ENCODE assay signal across 8 cellular contexts in genomic region chr11:60840711-60841430, GRCh38. TPM values are rescaled to one million over a fixed set of nuclear protein-coding genes. Genes with fewer than 3 reads are reported as not detected.
A peak's percentile ranks its signal among the peaks of the same experiment; 100 is the strongest.
DNase-seq lines count a peak whose midpoint lies in the region; ATAC-seq, FAIRE-seq and TF ChIP-seq lines count a peak whose summit lies in the region.

No MANE protein-coding gene starts in this region.

- H3K79me2 ChIP-seq in astrocyte (ENCODE audit: insufficient read depth, low read length), result peaks cover 39% of the 10 kb centered on the region

- H3K9ac ChIP-seq in astrocyte (ENCODE audit: low read length) (peak overlapping the region; percentile 28), kidney (ENCODE audit: low read length in 2 of 2) (no peak overlapping the region)

- H3K27ac Mint-ChIP-seq in T-helper 2 cell treated with Interferon-gamma antibody and Interleukin-4, amounts not matched to agents 5 μg/mL and 100 μg/mL, for 36 hours, result peak overlapping the region; percentile 83
- H3K27ac Mint-ChIP-seq in astrocyte (ENCODE audit: unreplicated experiment), result peak overlapping the region; percentile 79

- no peaks in the 10 kb centered on the region for H3K27me3 Mint-ChIP-seq in T-helper 2 cell treated with Interferon-gamma antibody and Interleukin-4, amounts not matched to agents 5 μg/mL and 100 μg/mL, for 36 hours (ENCODE audit: low read depth)
- H3K27me3 Mint-ChIP-seq in astrocyte (ENCODE audit: low read depth, unreplicated experiment), result peaks cover 11% of the 10 kb centered on the region

- H3K36me3 Mint-ChIP-seq in T-helper 2 cell treated with Interferon-gamma antibody and Interleukin-4, amounts not matched to agents 5 μg/mL and 100 μg/mL, for 36 hours (ENCODE audit: low read depth), result peaks cover 21% of the 10 kb centered on the region
- H3K36me3 Mint-ChIP-seq in astrocyte (ENCODE audit: low read depth, unreplicated experiment), result peaks cover 1% of the 10 kb centered on the region

- peak overlapping the region; percentile 52 for H3K27ac ChIP-seq in astrocyte (ENCODE audit: low read depth, low read length)
- H3K27ac ChIP-seq in kidney (ENCODE audit: low read depth in 2 of 2, low read length in 2 of 2), result peak overlapping the region in 1 of 2 donors; percentile 51
- H3K27ac ChIP-seq in tibial artery, result peak overlapping the region; percentile 72 to 76

- intact Hi-C loops in kidney (cut with DNase I) (no loop called here), tibial artery (cut with DNase I; ENCODE audit: low total_unique reads) (no loop called here)

- ATAC-seq in HG02759 (IDR thresholded peaks at IDR 0.05; ENCODE audit: unreplicated experiment), result no peak

- peak overlapping the region; percentile 78 for H3K4me3 ChIP-seq in astrocyte (ENCODE audit: insufficient read depth, low read depth, low read length)
- H3K4me3 ChIP-seq in kidney (ENCODE audit: low read length in 2 of 2), result peak overlapping the region; percentile 59 to 92
- H3K4me3 ChIP-seq in tibial artery, result peak overlapping the region in 1 of 2 donors; percentile 72

- no peaks in the 10 kb centered on the region for H3K9me3 ChIP-seq in astrocyte (ENCODE audit: insufficient read depth, low read depth, low read length)
- no peaks in the 10 kb centered on the region for H3K9me3 ChIP-seq in kidney (ENCODE audit: control insufficient read depth in 1 of 2, low read length in 2 of 2)
- no peaks in the 10 kb centered on the region for H3K9me3 ChIP-seq in tibial artery

- FAIRE-seq in astrocyte (lab: Jason Lieb, UNC) (no peak), kidney (lab: Jason Lieb, UNC) (no peak)

- H3K4me3 Mint-ChIP-seq in T-helper 2 cell treated with Interferon-gamma antibody and Interleukin-4, amounts not matched to agents 5 μg/mL and 100 μg/mL, for 36 hours, result peak overlapping the region; percentile 55
- H3K4me3 Mint-ChIP-seq in astrocyte (ENCODE audit: unreplicated experiment), result peak overlapping the region; percentile 93

- no peak for TF ChIP-seq CTCF in astrocyte (IDR thresholded peaks at IDR 0.05; ENCODE audit: insufficient read depth, low read depth, low read length)
- no peak for TF ChIP-seq CTCF in kidney (IDR thresholded peaks at IDR 0.05; ENCODE audit: borderline replicate concordance, extremely low read depth, insufficient read depth)
- TF ChIP-seq CTCF in tibial artery (IDR thresholded peaks at IDR 0.05), result no peak

- DNase-seq in T-helper 2 cell treated with Interferon-gamma antibody and Interleukin-4, amounts not matched to agents 5 μg/mL and 100 μg/mL, for 36 hours (ENCODE audit: low spot score), result no peak
- DNase-seq in T-helper 2 cell (no peak), astrocyte (ENCODE audit: low read depth) (peak; percentile 94), kidney (no peak), tibial artery (peak in 1 of 2 donors; percentile 46), NCI-H1092 (lab: John Stamatoyannopoulos, UW) (no peak), HuH-7.5 (ENCODE audit: low spot score) (no peak)

- peaks cover 36% of the 10 kb centered on the region for H3K4me1 ChIP-seq in astrocyte (ENCODE audit: insufficient read depth, low read length)
- peaks cover 15 to 30% of the 10 kb centered on the region in 2 donors for H3K4me1 ChIP-seq in kidney (ENCODE audit: control insufficient read depth in 1 of 2, insufficient read depth in 1 of 2, low read depth in 1 of 2, low read length in 2 of 2)
- peaks cover 0 to 39% (median 34%) of the 10 kb centered on the region in 4 donors for H3K4me1 ChIP-seq in tibial artery

- H3K36me3 ChIP-seq in astrocyte (ENCODE audit: insufficient read depth, low read length) (no peaks in the 10 kb centered on the region), kidney (ENCODE audit: control insufficient read depth in 1 of 2, insufficient read depth in 2 of 2, low read length in 2 of 2) (no peaks in the 10 kb centered on the region), tibial artery (peaks cover 0 to 11% (median 0%) of the 10 kb centered on the region in 3 donors)

- H4K20me1 ChIP-seq in astrocyte (ENCODE audit: insufficient read depth, low read length), result peaks cover 28% of the 10 kb centered on the region

- H3K27me3 ChIP-seq in astrocyte (ENCODE audit: insufficient read depth, low read length) (peaks cover 18% of the 10 kb centered on the region), tibial artery (no peaks in the 10 kb centered on the region)

- no peak overlapping the region for H2AFZ ChIP-seq in astrocyte (ENCODE audit: low read depth, low read length)

- peak overlapping the region; percentile 97 for H3K4me2 ChIP-seq in astrocyte (ENCODE audit: low read length)

- peaks cover 53% of the 10 kb centered on the region for H3K4me1 Mint-ChIP-seq in T-helper 2 cell treated with Interferon-gamma antibody and Interleukin-4, amounts not matched to agents 5 μg/mL and 100 μg/mL, for 36 hours (ENCODE audit: low read depth)
- H3K4me1 Mint-ChIP-seq in astrocyte (ENCODE audit: low read depth, unreplicated experiment), result peaks cover 37% of the 10 kb centered on the region

- no peaks in the 10 kb centered on the region for H3K9me3 Mint-ChIP-seq in T-helper 2 cell treated with Interferon-gamma antibody and Interleukin-4, amounts not matched to agents 5 μg/mL and 100 μg/mL, for 36 hours
- H3K9me3 Mint-ChIP-seq in astrocyte (ENCODE audit: unreplicated experiment), result no peaks in the 10 kb centered on the region

RNA-seq across cellular contexts. Expression of gene CCDC86, which starts 1.0 kb away (rescaled TPM):
- total RNA-seq in astrocyte (42.3 and 51.4 TPM in 2 replicates), kidney (18.9 TPM)
- 15.9 TPM for polyA plus RNA-seq in kidney (ENCODE audit: insufficient read depth, low read depth, low replicate concordance)

RNA-seq across cellular contexts. Expression of gene PTGDR2, which starts 14.9 kb away (rescaled TPM):
- not detected in 2 replicates for total RNA-seq in astrocyte
- 0.16 TPM for total RNA-seq in kidney
- polyA plus RNA-seq in kidney (ENCODE audit: insufficient read depth, low read depth, low replicate concordance), result not detected

RNA-seq across cellular contexts. Expression of gene ZP1, which starts 26.5 kb away (rescaled TPM):
- total RNA-seq in astrocyte (0.43 TPM in 1 of 2 replicates, not detected in the other), kidney (not detected)
- polyA plus RNA-seq in kidney (ENCODE audit: insufficient read depth, low read depth, low replicate concordance), result not detected

RNA-seq across cellular contexts. Expression of gene MS4A10, which starts 55.7 kb away (rescaled TPM):
- total RNA-seq in astrocyte, result not detected in 2 replicates
- not detected for total RNA-seq in kidney
- polyA plus RNA-seq in kidney (ENCODE audit: insufficient read depth, low read depth, low replicate concordance), result 1.1 TPM
